In genomic region chr3:99817437-99818240, GRCh38 we compare ENCODE assay signal across 8 cellular contexts. TPM values are rescaled to one million over a fixed set of nuclear protein-coding genes. Genes with fewer than 3 reads are reported as not detected.
DNase-seq lines count a peak whose midpoint lies in the region; ATAC-seq and TF ChIP-seq lines count a peak whose summit lies in the region.

Gene CMSS1 (plus strand): TSS chr3:99817862.

- peak within 1 kb of the TSS; percentile 92 for H3K4me3 Mint-ChIP-seq in dendritic cell treated with granulocyte-macrophage colony-stimulating factor and Interleukin-4, amounts not matched to agents 40 ng/mL and 50 ng/mL, for 4 days

- H3K9me3 ChIP-seq in left lung: no peaks in the 10 kb centered on the region

- peaks cover 0 to 22% of the 10 kb centered on the region in 2 donors for H3K4me1 ChIP-seq in left lung

- H3K36me3 ChIP-seq in left lung: no peaks in the 10 kb centered on the region

- H3K4me3 ChIP-seq in left lung: peak within 1 kb of the TSS; percentile 52 to 62

- peak; percentile 17 to 37 for TF ChIP-seq CTCF in left lung (IDR thresholded peaks at IDR 0.05)

- intact Hi-C loops in dendritic cell treated with granulocyte-macrophage colony-stimulating factor and Interleukin-4, amounts not matched to agents 40 ng/mL and 50 ng/mL, for 4 days (cut with micrococcal nuclease): loop anchor here (1.0 to 10.0 kb wide), 5 partner anchors 60 to 1223 kb away; partner anchors contain the start of genes CPOX, LNP1, TBC1D23 and TOMM70
- intact Hi-C loops in left lung (cut with DNase I): no loop called here

- H3K36me3 Mint-ChIP-seq in dendritic cell treated with granulocyte-macrophage colony-stimulating factor and Interleukin-4, amounts not matched to agents 40 ng/mL and 50 ng/mL, for 4 days (ENCODE audit: low read depth): peaks cover 8% of the 10 kb centered on the region

- peaks cover 10% of the 10 kb centered on the region for H3K4me1 Mint-ChIP-seq in dendritic cell treated with granulocyte-macrophage colony-stimulating factor and Interleukin-4, amounts not matched to agents 40 ng/mL and 50 ng/mL, for 4 days (ENCODE audit: low read depth)

- no peaks in the 10 kb centered on the region for H3K27me3 Mint-ChIP-seq in dendritic cell treated with granulocyte-macrophage colony-stimulating factor and Interleukin-4, amounts not matched to agents 40 ng/mL and 50 ng/mL, for 4 days

- peak within 1 kb of the TSS; percentile 96 for H3K27ac Mint-ChIP-seq in dendritic cell treated with granulocyte-macrophage colony-stimulating factor and Interleukin-4, amounts not matched to agents 40 ng/mL and 50 ng/mL, for 4 days

- H3K27ac ChIP-seq in left lung: peak within 1 kb of the TSS; percentile 84 to 85

- H3K9me3 Mint-ChIP-seq in dendritic cell treated with granulocyte-macrophage colony-stimulating factor and Interleukin-4, amounts not matched to agents 40 ng/mL and 50 ng/mL, for 4 days: no peaks in the 10 kb centered on the region

- peak; percentile 95 for ATAC-seq in GM19372 (IDR thresholded peaks at IDR 0.05; ENCODE audit: low read depth, unreplicated experiment)
- ATAC-seq in HG03558 (IDR thresholded peaks at IDR 0.05; ENCODE audit: extremely low read depth, unreplicated experiment): peak; percentile 94
- ATAC-seq in left lung: peak; percentile 98

- H3K27me3 ChIP-seq in left lung: no peaks in the 10 kb centered on the region

- DNase-seq in CD1c-positive myeloid dendritic cell (ENCODE audit: extremely low spot score): peak; percentile 97
- peak; percentile 54 for DNase-seq in NCI-H748 treated with DMSO at 0.1 percent for 48 hours (lab: John Stamatoyannopoulos, UW)
- DNase-seq in activated CD4-positive, alpha-beta T cell treated with anti-CD3 and anti-CD28 coated beads, Interleukin-2, amount 50 U/mL, for 24 hours (ENCODE audit: low read depth in 1 of 2, low spot score in 1 of 2): peak; percentile 90 to 93
- peak; percentile 96 to 100 for DNase-seq in left lung
- peak; percentile 93 to 94 for DNase-seq in stimulated activated CD4-positive, alpha-beta T cell treated with anti-CD3 and anti-CD28 coated beads, Interleukin-2, amount 100 ng/mL, for 48 hours

RNA-seq across cellular contexts. Expression of gene CMSS1, which starts in this region (rescaled TPM):
- 10 to 100 TPM; 13.4 to 32.7 TPM for total RNA-seq in left lung

Comparison
In these comparisons a context has a peak if more than half of its experiments do, and no peak if none do; other contexts are left out.
1. Peak in every context shown above with its lines: DNase-seq, ATAC-seq, H3K4me3 ChIP-seq and H3K27ac ChIP-seq.